10 cellular contexts compared by ENCODE assay signal in the genomic region with DNA sequence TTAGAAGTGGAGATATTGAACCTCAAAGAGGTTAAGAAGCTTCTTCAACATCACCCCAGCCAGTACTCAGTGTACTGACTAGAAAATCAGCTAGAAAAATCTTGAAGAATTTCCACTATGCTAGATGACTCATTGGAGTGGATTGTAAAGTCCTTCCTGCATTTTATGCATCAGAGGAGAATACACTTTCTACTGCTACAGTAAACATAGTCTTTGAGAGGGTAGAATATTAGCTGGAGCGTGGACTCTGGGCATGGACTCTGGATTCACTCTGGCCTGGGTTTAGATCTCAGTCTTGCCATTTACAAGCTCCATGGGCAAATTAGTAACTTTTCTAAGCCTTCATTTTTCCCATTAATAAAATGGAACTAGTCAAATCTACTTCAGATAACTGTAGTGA.
A peak's percentile ranks its signal among the peaks of the same experiment; 100 is the strongest.
DNase-seq lines count a peak whose midpoint lies in the region; ATAC-seq and TF ChIP-seq lines count a peak whose summit lies in the region.
"Had no signal": no experiment of that assay in that cellular context is flagged by ENCODE, and none has a peak within 500 bp of the region (broad histone marks: within the 10 kb centered on the region; RNA-seq: fewer than 3 reads in every experiment).

No MANE protein-coding gene starts in this region.

- TF ChIP-seq CTCF in fibroblast of mammary gland (conservative IDR thresholded peaks at IDR 0.05; ENCODE audit: control insufficient read depth, insufficient read depth, low read depth, low read length) (no peak), osteocyte (IDR thresholded peaks at IDR 0.05) (no peak)

- H3K4me3 Mint-ChIP-seq in osteocyte (ENCODE audit: unreplicated experiment), result no peak overlapping the region

- DNase-seq in DMS53 treated with DMSO at 0.1 percent for 48 hours (lab: John Stamatoyannopoulos, UW; ENCODE audit: unreplicated experiment), result peak; percentile 11
- DNase-seq in RPMI7951 (ENCODE audit: low read depth), result peak; percentile 90
- peak; percentile 81 for DNase-seq in fibroblast of mammary gland (ENCODE audit: low read depth)
- DNase-seq in osteocyte (ENCODE audit: extremely low spot score, unreplicated experiment), result no peak
- DNase-seq in stimulated activated CD4-positive, alpha-beta T cell treated with anti-CD3 and anti-CD28 coated beads, Interleukin-2, amount 100 ng/mL, for 24 hours, result no peak
- DNase-seq in cerebellum (ENCODE audit: low spot score), result no peak
- no peak for DNase-seq in SHP77 treated with DMSO at 0.1 percent for 48 hours (lab: John Stamatoyannopoulos, UW)
- DNase-seq: NCI-H146 had no signal

- no peak for ATAC-seq in GM18870 (IDR thresholded peaks at IDR 0.05; ENCODE audit: unreplicated experiment)

- peaks cover 47% of the 10 kb centered on the region for H3K4me1 Mint-ChIP-seq in osteocyte (ENCODE audit: unreplicated experiment)

- no peaks in the 10 kb centered on the region for H3K36me3 Mint-ChIP-seq in osteocyte (ENCODE audit: unreplicated experiment)

- peak overlapping the region; percentile 63 for H3K27ac Mint-ChIP-seq in osteocyte (ENCODE audit: unreplicated experiment)

- peaks cover 12% of the 10 kb centered on the region for H3K9me3 Mint-ChIP-seq in osteocyte (ENCODE audit: unreplicated experiment)

- no peaks in the 10 kb centered on the region for H3K27me3 Mint-ChIP-seq in osteocyte (ENCODE audit: unreplicated experiment)

- no peak overlapping the region for H3K4me3 ChIP-seq in fibroblast of mammary gland (ENCODE audit: control insufficient read depth, low read depth, low read length)
- H3K4me3 ChIP-seq: SJCRH30 had no signal

Comparison
In these comparisons a context has a peak if more than half of its experiments do, and no peak if none do; other contexts are left out.
1. DNase-seq: peak in DMS53 treated with DMSO at 0.1 percent for 48 hours (single experiment), RPMI7951 (single experiment) and fibroblast of mammary gland (single experiment); none in osteocyte (single experiment), stimulated activated CD4-positive, alpha-beta T cell treated with anti-CD3 and anti-CD28 coated beads, Interleukin-2, amount 100 ng/mL, for 24 hours (0 of 2), cerebellum (single experiment) and SHP77 treated with DMSO at 0.1 percent for 48 hours (single experiment).